Comparison of ENCODE assay signal across 18 cellular contexts in the genomic region with DNA sequence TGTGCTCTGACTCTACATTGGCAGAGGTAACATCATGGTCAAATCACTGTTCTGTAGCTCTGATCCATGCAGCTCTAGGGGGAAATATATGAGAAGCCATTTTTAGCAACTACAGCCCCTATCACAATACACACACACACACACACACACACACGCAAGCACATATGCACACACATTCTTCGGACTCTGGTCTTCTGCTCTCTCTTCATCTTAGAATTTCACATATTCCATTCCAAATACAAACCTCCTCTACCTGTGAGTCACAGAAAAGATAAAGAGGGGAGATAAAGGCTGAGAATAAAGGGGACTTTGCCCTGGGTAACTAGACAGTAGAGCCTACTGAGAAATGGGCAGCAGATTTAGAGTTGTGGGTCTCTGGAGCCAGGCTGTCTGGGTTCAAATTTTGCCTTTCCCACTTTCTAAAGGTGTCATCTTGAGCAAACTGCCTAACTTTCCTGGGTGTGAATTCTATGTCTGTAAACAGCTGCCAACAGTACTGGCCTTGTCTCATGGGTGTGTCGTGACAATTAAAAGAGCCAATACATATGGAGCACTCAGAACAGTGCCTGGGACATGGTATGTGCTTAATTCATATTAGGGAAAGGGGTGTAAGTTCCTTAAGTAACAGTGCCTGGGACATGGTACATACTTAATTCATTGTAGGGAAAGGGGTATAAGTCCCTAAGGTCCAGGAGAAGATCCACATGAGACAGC. TPM values are rescaled to one million over a fixed set of nuclear protein-coding genes. Genes with fewer than 3 reads are reported as not detected.
DNase-seq lines count a peak whose midpoint lies in the region; ATAC-seq and TF ChIP-seq lines count a peak whose summit lies in the region.
"Had no signal": no experiment of that assay in that cellular context is flagged by ENCODE, and none has a peak within 500 bp of the region (broad histone marks: within the 10 kb centered on the region; RNA-seq: fewer than 3 reads in every experiment).

No MANE protein-coding gene starts in this region.

- no peaks in the 10 kb centered on the region for H3K9me3 ChIP-seq in hepatocyte (ENCODE audit: low read depth)
- H3K9me3 ChIP-seq: BLaER1 had no signal

- peak overlapping the region; percentile 50 for H3K4me2 ChIP-seq in hepatocyte
- H3K4me2 ChIP-seq: BLaER1, GM23338 had no signal

- no peaks in the 10 kb centered on the region for H3K27me3 Mint-ChIP-seq in nephron (ENCODE audit: low read depth)

- H3K36me3 ChIP-seq in hepatocyte (replicated peaks; ENCODE audit: insufficient read depth, low read depth) = no peaks in the 10 kb centered on the region
- H3K36me3 ChIP-seq: BLaER1 had no signal

- H3K9me2 ChIP-seq in hepatocyte (replicated peaks; ENCODE audit: insufficient read depth) = no peaks in the 10 kb centered on the region

- H3K9me3 Mint-ChIP-seq in nephron = no peaks in the 10 kb centered on the region
- H3K9me3 Mint-ChIP-seq: CD8-positive, alpha-beta memory T cell; GM23338; HFFc6 had no signal

- H3K27ac ChIP-seq in hepatocyte = peak overlapping the region; percentile 70
- H3K27ac ChIP-seq: BLaER1 had no signal

- peak overlapping the region in 2 of 3 experiments; percentile 34 to 74 for H3K27ac Mint-ChIP-seq in nephron
- H3K27ac Mint-ChIP-seq: CD8-positive, alpha-beta memory T cell; GM23338; HFFc6; IgD-negative memory B cell had no signal

- H3K36me3 Mint-ChIP-seq in nephron (ENCODE audit: low read depth) = no peaks in the 10 kb centered on the region
- H3K36me3 Mint-ChIP-seq: CD14-positive monocyte; CD8-positive, alpha-beta memory T cell had no signal

- no peak overlapping the region for H3K4me3 ChIP-seq in hepatocyte
- H3K4me3 ChIP-seq: BLaER1, GM23338 had no signal

- ATAC-seq in GM21737 (IDR thresholded peaks at IDR 0.05; ENCODE audit: unreplicated experiment) = no peak
- ATAC-seq in GM19455 (IDR thresholded peaks at IDR 0.05; ENCODE audit: unreplicated experiment) = no peak
- ATAC-seq: GM23338, HCT116, HepG2 had no signal

- peak; percentile 5 for DNase-seq in HT-29 (ENCODE audit: low spot score)
- no peak for DNase-seq in hepatocyte (ENCODE audit: low spot score)
- DNase-seq in NCI-H1048 (lab: John Stamatoyannopoulos, UW) = no peak
- DNase-seq in occipital lobe (lab: John Stamatoyannopoulos, UW) = no peak
- DNase-seq: 8988T; CD8-positive, alpha-beta memory T cell; COR-L47; H7; HFFc6 had no signal

- 75% methylated on average over 3 of the region's 3 CpGs for WGBS in hepatocyte (ENCODE audit: low lambda C conversion rate, missing lambda C conversion rate)

- TF ChIP-seq CTCF in hepatocyte (IDR thresholded peaks at IDR 0.05; ENCODE audit: poor library complexity) (no peak), nephron (IDR thresholded peaks at IDR 0.05; ENCODE audit: unreplicated experiment in 3 of 3) (no peak)

- no peak overlapping the region for H2AFZ ChIP-seq in hepatocyte
- H2AFZ ChIP-seq: GM23338 had no signal

- H3K4me1 Mint-ChIP-seq in nephron = peaks cover 64% of the 10 kb centered on the region
- H3K4me1 Mint-ChIP-seq: CD8-positive, alpha-beta memory T cell; IgD-negative memory B cell had no signal

- no peaks in the 10 kb centered on the region for H3K27me3 ChIP-seq in hepatocyte
- H3K27me3 ChIP-seq: BLaER1 had no signal

- H4K20me1 ChIP-seq in hepatocyte (ENCODE audit: insufficient read depth, poor library complexity, severe bottlenecking) = no peaks in the 10 kb centered on the region
- H4K20me1 ChIP-seq: BLaER1 had no signal

- H3K4me3 Mint-ChIP-seq in nephron = no peak overlapping the region
- H3K4me3 Mint-ChIP-seq: CD14-positive monocyte; CD8-positive, alpha-beta memory T cell; GM23338; HFFc6; IgD-negative memory B cell had no signal

- H3K4me1 ChIP-seq in hepatocyte (ENCODE audit: insufficient read depth) = peaks cover 11% of the 10 kb centered on the region

- no peaks in the 10 kb centered on the region for H3K79me2 ChIP-seq in hepatocyte

RNA-seq across cellular contexts. Expression of a gene that starts 11.6 kb away (rescaled TPM):
- total RNA-seq in HT-29 (2014; rRNA removed; shearing (Covaris generic)) = not detected in 2 replicates
- 6.3 and 8.9 TPM in 2 replicates for total RNA-seq in hepatocyte
- 6.9 and 7.6 TPM in 2 replicates for polyA plus RNA-seq in hepatocyte
- total RNA-seq in occipital lobe = 31.7 TPM
- polyA plus RNA-seq: CD14-positive monocyte had no signal
